19 cellular contexts compared by ENCODE assay signal in genomic region chr16:67814567-67814966, GRCh38. TPM values are rescaled to one million over a fixed set of nuclear protein-coding genes. Genes with fewer than 3 reads are reported as not detected.
DNase-seq lines count a peak whose midpoint lies in the region; ATAC-seq, FAIRE-seq and TF ChIP-seq lines count a peak whose summit lies in the region.
"Had no signal": no experiment of that assay in that cellular context is flagged by ENCODE, and none has a peak within 500 bp of the region (broad histone marks: within the 10 kb centered on the region; RNA-seq: fewer than 3 reads in every experiment).

No MANE protein-coding gene starts in this region.

- no peak for TF ChIP-seq EP300 in K562 (IDR thresholded peaks at IDR 0.05; ENCODE audit: low read length)

- CTCF ChIA-PET in K562 (lab: Yijun Ruan, JAX; ENCODE audit: low intra/inter-chr PET ratio): no interaction called here

- 17% methylated on average over 8 of the region's 8 CpGs for WGBS in K562 (ENCODE audit: insufficient coverage, low coverage, missing lambda C conversion rate)

- H3K79me2 ChIP-seq in K562 (ENCODE audit: control insufficient read depth, insufficient read depth, low read length): no peaks in the 10 kb centered on the region

- POLR2A ChIA-PET in K562 (lab: Yijun Ruan, JAX): interaction anchor here (0.7 kb wide), 1 partner anchor 62 kb away, joined by 3 read pairs; no protein-coding TSS in a partner anchor

- H3K9me3 ChIP-seq in K562 (replicated peaks; ENCODE audit: control insufficient read depth, insufficient read depth, low read depth, low read length): no peaks in the 10 kb centered on the region
- H3K9me3 ChIP-seq: Caco-2 had no signal

- in situ Hi-C loops in K562 (cut with MboI): loop anchor here (10.0 kb wide), 1 partner anchor 230 kb away; no protein-coding TSS in a partner anchor

- BruUV-seq in K562 (replicated peaks; lab: Mats Ljungman, UMichigan): no TSS peak

- H3K4me2 ChIP-seq in K562 (ENCODE audit: insufficient read depth, low read length): peak overlapping the region; percentile 27; the same call in 1 of the 2 replicates

- no peaks in the 10 kb centered on the region for H3K27me3 ChIP-seq in K562 (ENCODE audit: control insufficient read depth in 2 of 2, insufficient read depth in 2 of 2, low read length in 2 of 2)

- TF ChIP-seq RAD21 in K562 (CRISPR knock-in tag; conservative IDR thresholded peaks at IDR 0.05 in 1 of 2, IDR thresholded peaks at IDR 0.05 in 1 of 2): no peak

- ATAC-seq in K562: peak; percentile 24; the same call in 2 of the 3 replicates
- no peak for ATAC-seq in GM21381 (IDR thresholded peaks at IDR 0.05; ENCODE audit: unreplicated experiment)

- TF ChIP-seq CTCF in K562 (IDR thresholded peaks at IDR 0.05 in 2 of 3, conservative IDR thresholded peaks at IDR 0.05 in 1 of 3; ENCODE audit: insufficient read depth in 2 of 3, low read depth in 1 of 3, low read length in 3 of 3): no peak

- H3K27ac ChIP-seq in K562 (ENCODE audit: extremely low read depth, low read depth, low read length): no peak overlapping the region

- DNase-seq in DMS79 (lab: John Stamatoyannopoulos, UW) (peak; percentile 45), HT-29 (ENCODE audit: low spot score) (peak; percentile 35), K562 (ENCODE audit: extremely low read depth in 1 of 4, low spot score in 3 of 4) (no peak), NCI-H1417 treated with DMSO at 0.1 percent for 48 hours (lab: John Stamatoyannopoulos, UW) (no peak), COLO668 (lab: John Stamatoyannopoulos, UW; ENCODE audit: unreplicated experiment) (no peak)
- DNase-seq: ACHN, AML-193, Caco-2, DMS153, IMR-90, NCI-H1417, NCI-H345, NCI-H526 treated with DMSO at 0.1 percent for 48 hours, OCI-M1, RPMI8226, T-helper 2 cell had no signal

- H3K36me3 ChIP-seq in K562 (ENCODE audit: control insufficient read depth, insufficient read depth, low read length): no peaks in the 10 kb centered on the region

- H3K4me3 ChIP-seq in K562: no peak overlapping the region

- intact Hi-C loops in K562 (cut with micrococcal nuclease): no loop called here

- peak overlapping the region; percentile 63 for H2AFZ ChIP-seq in K562 (ENCODE audit: low read depth, low read length)

- H4K20me1 ChIP-seq in K562 (replicated peaks; ENCODE audit: control insufficient read depth, insufficient read depth, low read length): no peaks in the 10 kb centered on the region

- FAIRE-seq in K562 (lab: Jason Lieb, UNC): no peak
- FAIRE-seq: H54 had no signal

- peaks cover 5% of the 10 kb centered on the region in 2 experiments; a peak in 3 of 5 replicates for H3K4me1 ChIP-seq in K562 (replicated peaks in 1 of 2; ENCODE audit: control insufficient read depth in 2 of 2, insufficient read depth in 2 of 2, low read length in 2 of 2)
- H3K4me1 ChIP-seq: Caco-2 had no signal

- no peaks in the 10 kb centered on the region for H3K9me1 ChIP-seq in K562 (ENCODE audit: control insufficient read depth, insufficient read depth, low read length)

- H3K9ac ChIP-seq in K562 (ENCODE audit: insufficient read depth in 1 of 2, low read depth in 2 of 2, low read length in 2 of 2): peak overlapping the region in 1 of 2 experiments; percentile 6; a peak in 1 of 4 replicates

- no peak for TF ChIP-seq POLR2A in K562 (conservative IDR thresholded peaks at IDR 0.05)

RNA-seq across cellular contexts. Expression of gene TSNAXIP1, which starts 7.9 kb away (rescaled TPM):
- 1.1 TPM in 1 of 2 replicates, not detected in the other for total RNA-seq in HT-29 (2014; rRNA removed; shearing (Covaris generic))
- total RNA-seq in K562 (2011; cell fraction: chromatin; rRNA removed; ENCODE audit: low replicate concordance): 0.86 TPM in 1 of 2 replicates, not detected in the other
- total RNA-seq in K562 (2011; cell fraction: nucleolus; rRNA removed): 0.39 and 0.67 TPM in 2 replicates
- 0.15 TPM in 1 of 2 replicates, not detected in the other for total RNA-seq in K562 (2011; cell fraction: nucleoplasm; rRNA removed)
- total RNA-seq in K562 (2014; rRNA removed): not detected in 2 replicates
- not detected in 2 replicates for total RNA-seq in K562 (2014; rRNA removed; fragmentation: Illumina TruSeq; extraction: Trizol)
- 0.11 and 0.14 TPM in 2 replicates for total RNA-seq in K562 (2015; rRNA removed; fragmentation: Illumina TruSeq; extraction: Trizol)
- total RNA-seq in K562 (2021): not detected in 2 replicates
- polyA plus RNA-seq in K562 (2011; rRNA removed): 0.11 and 0.12 TPM in 2 replicates
- 0.04 and 0.21 TPM in 2 replicates for polyA plus RNA-seq in K562 (2011; cell fraction: cytosol; rRNA removed)
- polyA plus RNA-seq in K562 (2011; cell fraction: nucleus; rRNA removed): 1.6 and 1.9 TPM in 2 replicates
- polyA plus RNA-seq in K562 (2012): 0.10 TPM in 1 of 2 replicates, not detected in the other
- polyA plus RNA-seq in K562 (2014; fragmentation: Illumina TruSeq; extraction: Trizol): 0.04 and 0.22 TPM in 2 replicates
- under 1 TPM in 1 of 2 experiments, not detected in 1; 0.03 TPM for polyA plus RNA-seq in K562 (2014; fragmentation: Nextera tagmentation; extraction: Ambion mirVana)
- 0.24 and 0.35 TPM in 2 replicates for polyA plus RNA-seq in K562 (2014; rRNA removed)
- 0.24 and 0.39 TPM in 2 replicates for polyA minus RNA-seq in K562 (2011; rRNA and poly(A)+ RNA removed)
- polyA minus RNA-seq in K562 (2011; cell fraction: cytosol; rRNA and poly(A)+ RNA removed): not detected in 2 replicates
- polyA minus RNA-seq in K562 (2011; cell fraction: nucleus; rRNA and poly(A)+ RNA removed): 0.13 TPM in 1 of 2 replicates, not detected in the other
- polyA plus RNA-seq: CD14-positive monocyte had no signal

RNA-seq across cellular contexts. Expression of gene RANBP10, which starts 8.2 kb away (rescaled TPM):
- 6.7 and 8.3 TPM in 2 replicates for total RNA-seq in HT-29 (2014; rRNA removed; shearing (Covaris generic))
- 28.9 and 56.2 TPM in 2 replicates for total RNA-seq in K562 (2011; cell fraction: chromatin; rRNA removed; ENCODE audit: low replicate concordance)
- 28.6 and 28.7 TPM in 2 replicates for total RNA-seq in K562 (2011; cell fraction: nucleolus; rRNA removed)
- total RNA-seq in K562 (2011; cell fraction: nucleoplasm; rRNA removed): 26.3 and 27.1 TPM in 2 replicates
- 4.5 and 7.7 TPM in 2 replicates for total RNA-seq in K562 (2014; rRNA removed)
- 4.8 TPM in 2 replicates for total RNA-seq in K562 (2014; rRNA removed; fragmentation: Illumina TruSeq; extraction: Trizol)
- 5.9 and 6.4 TPM in 2 replicates for total RNA-seq in K562 (2015; rRNA removed; fragmentation: Illumina TruSeq; extraction: Trizol)
- 16.2 and 19.3 TPM in 2 replicates for total RNA-seq in K562 (2021)
- 10.4 and 19.8 TPM in 2 replicates for polyA plus RNA-seq in K562 (2011; rRNA removed)
- polyA plus RNA-seq in K562 (2011; cell fraction: cytosol; rRNA removed): 12.6 and 15.1 TPM in 2 replicates
- 35.3 and 40.0 TPM in 2 replicates for polyA plus RNA-seq in K562 (2011; cell fraction: nucleus; rRNA removed)
- 11.5 and 16.0 TPM in 2 replicates for polyA plus RNA-seq in K562 (2012)
- polyA plus RNA-seq in K562 (2014; fragmentation: Illumina TruSeq; extraction: Trizol): 14.8 and 15.4 TPM in 2 replicates
- polyA plus RNA-seq in K562 (2014; fragmentation: Nextera tagmentation; extraction: Ambion mirVana): 1 to 10 TPM in 1 of 2 experiments, under 1 TPM in 1; 0.61 to 1.4 TPM
- polyA plus RNA-seq in K562 (2014; rRNA removed): 9.9 and 10.2 TPM in 2 replicates
- 20.3 and 21.7 TPM in 2 replicates for polyA minus RNA-seq in K562 (2011; rRNA and poly(A)+ RNA removed)
- 10.1 and 10.7 TPM in 2 replicates for polyA minus RNA-seq in K562 (2011; cell fraction: cytosol; rRNA and poly(A)+ RNA removed)
- polyA minus RNA-seq in K562 (2011; cell fraction: nucleus; rRNA and poly(A)+ RNA removed): 12.9 and 17.8 TPM in 2 replicates

RNA-seq across cellular contexts. Expression of gene THAP11, which starts 27.6 kb away (rescaled TPM):
- 66.3 and 80.9 TPM in 2 replicates for total RNA-seq in HT-29 (2014; rRNA removed; shearing (Covaris generic))
- total RNA-seq in K562 (2011; cell fraction: chromatin; rRNA removed; ENCODE audit: low replicate concordance): 4.2 and 10.7 TPM in 2 replicates
- 12.9 and 13.3 TPM in 2 replicates for total RNA-seq in K562 (2011; cell fraction: nucleolus; rRNA removed)
- 9.1 and 9.5 TPM in 2 replicates for total RNA-seq in K562 (2011; cell fraction: nucleoplasm; rRNA removed)
- 31.6 and 38.1 TPM in 2 replicates for total RNA-seq in K562 (2014; rRNA removed)
- 12.4 and 13.5 TPM in 2 replicates for total RNA-seq in K562 (2014; rRNA removed; fragmentation: Illumina TruSeq; extraction: Trizol)
- total RNA-seq in K562 (2015; rRNA removed; fragmentation: Illumina TruSeq; extraction: Trizol): 21.1 and 21.5 TPM in 2 replicates
- 30.1 TPM in 2 replicates for total RNA-seq in K562 (2021)
- 22.5 TPM in 2 replicates for polyA plus RNA-seq in K562 (2011; rRNA removed)
- polyA plus RNA-seq in K562 (2011; cell fraction: cytosol; rRNA removed): 23.6 and 48.9 TPM in 2 replicates
- polyA plus RNA-seq in K562 (2011; cell fraction: nucleus; rRNA removed): 14.9 and 15.4 TPM in 2 replicates
- polyA plus RNA-seq in K562 (2012): 18.6 and 23.6 TPM in 2 replicates
- 12.0 and 14.7 TPM in 2 replicates for polyA plus RNA-seq in K562 (2014; fragmentation: Illumina TruSeq; extraction: Trizol)
- 1 to 10 TPM; 2.4 to 3.6 TPM for polyA plus RNA-seq in K562 (2014; fragmentation: Nextera tagmentation; extraction: Ambion mirVana)
- polyA plus RNA-seq in K562 (2014; rRNA removed): 21.4 and 24.7 TPM in 2 replicates
- polyA minus RNA-seq in K562 (2011; rRNA and poly(A)+ RNA removed): 12.6 and 16.7 TPM in 2 replicates
- 13.6 and 15.6 TPM in 2 replicates for polyA minus RNA-seq in K562 (2011; cell fraction: cytosol; rRNA and poly(A)+ RNA removed)
- 5.3 and 7.9 TPM in 2 replicates for polyA minus RNA-seq in K562 (2011; cell fraction: nucleus; rRNA and poly(A)+ RNA removed)

RNA-seq across cellular contexts. Expression of gene NUTF2, which starts 32.2 kb away (rescaled TPM):
- 158 and 183 TPM in 2 replicates for total RNA-seq in HT-29 (2014; rRNA removed; shearing (Covaris generic))
- total RNA-seq in K562 (2011; cell fraction: chromatin; rRNA removed; ENCODE audit: low replicate concordance): 64.0 and 124 TPM in 2 replicates
- total RNA-seq in K562 (2011; cell fraction: nucleolus; rRNA removed): 96.3 and 98.1 TPM in 2 replicates
- 87.5 and 97.2 TPM in 2 replicates for total RNA-seq in K562 (2011; cell fraction: nucleoplasm; rRNA removed)
- total RNA-seq in K562 (2014; rRNA removed): 118 and 124 TPM in 2 replicates
- total RNA-seq in K562 (2014; rRNA removed; fragmentation: Illumina TruSeq; extraction: Trizol): 106 and 111 TPM in 2 replicates
- total RNA-seq in K562 (2015; rRNA removed; fragmentation: Illumina TruSeq; extraction: Trizol): 129 and 147 TPM in 2 replicates
- total RNA-seq in K562 (2021): 141 and 146 TPM in 2 replicates
- polyA plus RNA-seq in K562 (2011; rRNA removed): 125 and 181 TPM in 2 replicates
- polyA plus RNA-seq in K562 (2011; cell fraction: cytosol; rRNA removed): 221 and 371 TPM in 2 replicates
- polyA plus RNA-seq in K562 (2011; cell fraction: nucleus; rRNA removed): 195 and 197 TPM in 2 replicates
- 129 and 256 TPM in 2 replicates for polyA plus RNA-seq in K562 (2012)
- 199 and 236 TPM in 2 replicates for polyA plus RNA-seq in K562 (2014; fragmentation: Illumina TruSeq; extraction: Trizol)
- 100 to 1,000 TPM; 244 to 246 TPM for polyA plus RNA-seq in K562 (2014; fragmentation: Nextera tagmentation; extraction: Ambion mirVana)
- polyA plus RNA-seq in K562 (2014; rRNA removed): 183 and 248 TPM in 2 replicates
- 180 and 188 TPM in 2 replicates for polyA minus RNA-seq in K562 (2011; rRNA and poly(A)+ RNA removed)
- 133 and 184 TPM in 2 replicates for polyA minus RNA-seq in K562 (2011; cell fraction: cytosol; rRNA and poly(A)+ RNA removed)
- 39.2 and 62.3 TPM in 2 replicates for polyA minus RNA-seq in K562 (2011; cell fraction: nucleus; rRNA and poly(A)+ RNA removed)

RNA-seq across cellular contexts. Expression of gene CENPT, which starts 32.9 kb away (rescaled TPM):
- 42.8 and 43.2 TPM in 2 replicates for total RNA-seq in HT-29 (2014; rRNA removed; shearing (Covaris generic))
- 148 and 303 TPM in 2 replicates for total RNA-seq in K562 (2011; cell fraction: chromatin; rRNA removed; ENCODE audit: low replicate concordance)
- 234 and 236 TPM in 2 replicates for total RNA-seq in K562 (2011; cell fraction: nucleolus; rRNA removed)
- 115 and 154 TPM in 2 replicates for total RNA-seq in K562 (2011; cell fraction: nucleoplasm; rRNA removed)
- total RNA-seq in K562 (2014; rRNA removed): 67.1 and 73.7 TPM in 2 replicates
- total RNA-seq in K562 (2014; rRNA removed; fragmentation: Illumina TruSeq; extraction: Trizol): 15.1 and 20.1 TPM in 2 replicates
- total RNA-seq in K562 (2015; rRNA removed; fragmentation: Illumina TruSeq; extraction: Trizol): 37.7 and 39.7 TPM in 2 replicates
- 62.9 and 65.7 TPM in 2 replicates for total RNA-seq in K562 (2021)
- 44.1 and 57.0 TPM in 2 replicates for polyA plus RNA-seq in K562 (2011; rRNA removed)
- polyA plus RNA-seq in K562 (2011; cell fraction: cytosol; rRNA removed): 50.3 and 77.4 TPM in 2 replicates
- 431 and 574 TPM in 2 replicates for polyA plus RNA-seq in K562 (2011; cell fraction: nucleus; rRNA removed)
- 56.5 and 66.4 TPM in 2 replicates for polyA plus RNA-seq in K562 (2012)
- polyA plus RNA-seq in K562 (2014; fragmentation: Illumina TruSeq; extraction: Trizol): 55.2 and 57.7 TPM in 2 replicates
- 1 to 10 TPM; 3.6 to 8.3 TPM for polyA plus RNA-seq in K562 (2014; fragmentation: Nextera tagmentation; extraction: Ambion mirVana)
- 89.1 and 94.2 TPM in 2 replicates for polyA plus RNA-seq in K562 (2014; rRNA removed)
- polyA minus RNA-seq in K562 (2011; rRNA and poly(A)+ RNA removed): 22.1 and 23.9 TPM in 2 replicates
- 24.4 and 24.6 TPM in 2 replicates for polyA minus RNA-seq in K562 (2011; cell fraction: cytosol; rRNA and poly(A)+ RNA removed)
- 66.0 and 75.9 TPM in 2 replicates for polyA minus RNA-seq in K562 (2011; cell fraction: nucleus; rRNA and poly(A)+ RNA removed)

Comparison
In these comparisons a context has a peak if more than half of its experiments do, and no peak if none do; other contexts are left out.
1. DNase-seq: peak in DMS79 (single experiment) and HT-29 (single experiment); none in K562 (0 of 4), NCI-H1417 treated with DMSO at 0.1 percent for 48 hours (single experiment) and COLO668 (single experiment).